ENCODE assay signal across 19 cellular contexts in genomic region chr2:40741532-40741931, GRCh38.
DNase-seq lines count a peak whose midpoint lies in the region; ATAC-seq, FAIRE-seq and TF ChIP-seq lines count a peak whose summit lies in the region.
"Had no signal": no experiment of that assay in that cellular context is flagged by ENCODE, and none has a peak within 500 bp of the region (broad histone marks: within the 10 kb centered on the region; RNA-seq: fewer than 3 reads in every experiment).

No MANE protein-coding gene starts in this region.

- no peak overlapping the region for H2AK5ac ChIP-seq in IMR-90 (ENCODE audit: low read depth, low read length)

- no peak for FAIRE-seq in pancreas (lab: Jason Lieb, UNC)
- FAIRE-seq: GM12891, H1, HepG2 had no signal

- no peak overlapping the region for H3K27ac Mint-ChIP-seq in immature natural killer cell
- H3K27ac Mint-ChIP-seq: CD4-positive, alpha-beta T cell had no signal

- no CpG with 5 or more reads among the region's 2 CpGs for WGBS in IMR-90 (ENCODE audit: extremely low coverage in 2 of 2, insufficient read length in 1 of 2), 2 experiments
- WGBS in pancreas, 2 donors = 18 to 32% methylated on average over 2 of the region's 2 CpGs

- no peak for TF ChIP-seq RAD21 in IMR-90 (IDR thresholded peaks at IDR 0.05; ENCODE audit: low read length)

- no peaks in the 10 kb centered on the region for H3K79me2 ChIP-seq in PC-9 (ENCODE audit: low read depth)

- no peak overlapping the region for H2AK9ac ChIP-seq in IMR-90 (replicated peaks; ENCODE audit: low read depth, low read length, poor library complexity)

- no peaks in the 10 kb centered on the region for H3K9me1 ChIP-seq in IMR-90 (ENCODE audit: insufficient read depth, low read length)

- peaks cover 0 to 9% (median 3%) of the 10 kb centered on the region in 6 donors for H3K9me3 Mint-ChIP-seq in immature natural killer cell
- H3K9me3 Mint-ChIP-seq: CD4-positive, alpha-beta T cell had no signal

- in situ Hi-C loops in IMR-90 (cut with MboI; ENCODE audit: low sequenced_read_pairs) = no loop called here

- no peak overlapping the region for H3K18ac ChIP-seq in IMR-90 (ENCODE audit: low read depth, low read length)

- H3K4me2 ChIP-seq in IMR-90 (ENCODE audit: low read depth, low read length) (no peak overlapping the region), PC-9 (peak overlapping the region; percentile 27; the same call in 1 of the 2 replicates)

- H2BK120ac ChIP-seq in IMR-90 (ENCODE audit: low read depth, low read length) = no peak overlapping the region

- H3K36me3 ChIP-seq in IMR-90 (ENCODE audit: control insufficient read depth, insufficient read depth, low read length) = no peaks in the 10 kb centered on the region
- H3K36me3 ChIP-seq in PC-9 (ENCODE audit: low read depth) = no peaks in the 10 kb centered on the region
- H3K36me3 ChIP-seq in pancreas = no peaks in the 10 kb centered on the region
- no peaks in the 10 kb centered on the region for H3K36me3 ChIP-seq in A673 (ENCODE audit: insufficient read depth, low read length, poor library complexity, severe bottlenecking)
- H3K36me3 ChIP-seq: SJSA1 had no signal

- H3K4me3 Mint-ChIP-seq in immature natural killer cell = no peak overlapping the region
- H3K4me3 Mint-ChIP-seq: CD4-positive, alpha-beta T cell had no signal

- dilution Hi-C loops in IMR-90 (cut with HindIII; ENCODE audit: low sequenced_read_pairs, unreplicated experiment) = no loop called here

- ATAC-seq in IMR-90 (ENCODE audit: low read depth) (no peak), pancreas (peak in 3 of 4 donors; percentile 43 to 76 (median 70))
- ATAC-seq: HepG2, Panc1 had no signal

- H3K9me3 ChIP-seq in IMR-90 (ENCODE audit: control insufficient read depth, insufficient read depth, low read length) = no peaks in the 10 kb centered on the region
- H3K9me3 ChIP-seq in PC-9 (ENCODE audit: insufficient read depth, low read depth) = no peaks in the 10 kb centered on the region
- H3K9me3 ChIP-seq in pancreas = no peaks in the 10 kb centered on the region
- H3K9me3 ChIP-seq in A673 (ENCODE audit: low read depth, low read length, poor library complexity, severe bottlenecking) = no peaks in the 10 kb centered on the region
- H3K9me3 ChIP-seq: Caco-2, SJSA1 had no signal

- H3F3A ChIP-seq in PC-9 (ENCODE audit: insufficient read depth, low read depth) = no peaks in the 10 kb centered on the region

- DNase-seq in EH (ENCODE audit: low read depth) = peak; percentile 24
- no peak for DNase-seq in IMR-90
- peak in 1 of 2 experiments; percentile 74 for DNase-seq in PC-9
- DNase-seq in pancreas = no peak
- no peak for DNase-seq in SHP77 (lab: John Stamatoyannopoulos, UW)
- no peak for DNase-seq in immature natural killer cell
- DNase-seq in A673 (ENCODE audit: low spot score) = no peak
- DNase-seq: Caco-2; CD4-positive, alpha-beta T cell; DMS153; KG1; NCI-H1092; NCI-H1694; NCI-H526 had no signal

- no peak overlapping the region for H3K14ac ChIP-seq in IMR-90 (replicated peaks; ENCODE audit: low read depth, low read length)

- H2BK15ac ChIP-seq in IMR-90 (ENCODE audit: low read depth, low read length) = no peak overlapping the region

- BruUV-seq in IMR-90 (replicated peaks; lab: Mats Ljungman, UMichigan) (no TSS peak), PC-9 (replicated peaks; lab: Mats Ljungman, UMichigan) (no TSS peak), A673 (replicated peaks; lab: Mats Ljungman, UMichigan) (no TSS peak)

- H3K27ac ChIP-seq in IMR-90 (ENCODE audit: insufficient read depth, low read length) (no peak overlapping the region), PC-9 (no peak overlapping the region), pancreas (no peak overlapping the region), A673 (ENCODE audit: low read depth, low read length, poor library complexity, severe bottlenecking) (no peak overlapping the region)
- H3K27ac ChIP-seq: SJSA1 had no signal

- H3K36me3 Mint-ChIP-seq in immature natural killer cell = no peaks in the 10 kb centered on the region

- POLR2A ChIA-PET in IMR-90 (lab: Charles Lee; ENCODE audit: unreplicated experiment) (no interaction called here), PC-9 (lab: Charles Lee; ENCODE audit: unreplicated experiment) (interaction anchor here (0.5 kb wide), 1 partner anchor 25 kb away, joined by 5 read pairs; no protein-coding TSS in a partner anchor), A673 (lab: Charles Lee; ENCODE audit: low non-redundant PET) (no interaction called here)

- no peak overlapping the region for H2BK5ac ChIP-seq in IMR-90 (ENCODE audit: low read depth, low read length, poor library complexity, severe bottlenecking)

- no peak overlapping the region for H3K4me3 ChIP-seq in IMR-90 (ENCODE audit: insufficient read depth, low read depth, low read length)
- H3K4me3 ChIP-seq in PC-9 = no peak overlapping the region
- H3K4me3 ChIP-seq in pancreas = no peak overlapping the region
- no peak overlapping the region for H3K4me3 ChIP-seq in A673 (ENCODE audit: low read depth, low read length, poor library complexity, severe bottlenecking)
- H3K4me3 ChIP-seq: SJSA1 had no signal

- H2BK20ac ChIP-seq in IMR-90 (ENCODE audit: low read depth, low read length) = no peak overlapping the region

- intact Hi-C loops in IMR-90 (cut with micrococcal nuclease) = no loop called here
- intact Hi-C loops in PC-9 (cut with micrococcal nuclease; ENCODE audit: unreplicated experiment) = no loop called here
- intact Hi-C loops in pancreas (cut with DNase I) = no loop called here
- intact Hi-C loops in A673 (cut with micrococcal nuclease; ENCODE audit: unreplicated experiment) = no loop called here

- TF ChIP-seq CTCF in IMR-90 (conservative IDR thresholded peaks at IDR 0.05; ENCODE audit: low read depth, low read length) (no peak), PC-9 (conservative IDR thresholded peaks at IDR 0.05) (no peak), pancreas (IDR thresholded peaks at IDR 0.05) (no peak), A673 (conservative IDR thresholded peaks at IDR 0.05; ENCODE audit: low read depth, low read length) (no peak)

- H3K4me1 ChIP-seq in IMR-90 (ENCODE audit: control insufficient read depth, insufficient read depth, low read length) = no peaks in the 10 kb centered on the region
- H3K4me1 ChIP-seq in PC-9 (replicated peaks; ENCODE audit: insufficient read depth) = peaks cover 11% of the 10 kb centered on the region
- no peaks in the 10 kb centered on the region for H3K4me1 ChIP-seq in pancreas
- no peaks in the 10 kb centered on the region for H3K4me1 ChIP-seq in A673 (ENCODE audit: insufficient read depth, low read length, poor library complexity, severe bottlenecking)
- H3K4me1 ChIP-seq: Caco-2 had no signal

- TF ChIP-seq POLR2A in IMR-90 (IDR thresholded peaks at IDR 0.05; ENCODE audit: low read depth, low read length) = no peak

- no peak overlapping the region for H3K56ac ChIP-seq in IMR-90 (ENCODE audit: extremely low read depth, insufficient read depth, low read length)

- no peaks in the 10 kb centered on the region for H3K9me2 ChIP-seq in PC-9 (ENCODE audit: insufficient read depth)

- no peaks in the 10 kb centered on the region for H3K27me3 Mint-ChIP-seq in immature natural killer cell (ENCODE audit: low read depth in 3 of 3)
- H3K27me3 Mint-ChIP-seq: CD4-positive, alpha-beta T cell had no signal

- H3K27me3 ChIP-seq in IMR-90 (ENCODE audit: control insufficient read depth, insufficient read depth, low read length) (no peaks in the 10 kb centered on the region), PC-9 (ENCODE audit: insufficient read depth, low read depth) (no peaks in the 10 kb centered on the region), pancreas (no peaks in the 10 kb centered on the region), A673 (replicated peaks; ENCODE audit: insufficient read depth, low read depth, low read length, poor library complexity) (no peaks in the 10 kb centered on the region)
- H3K27me3 ChIP-seq: SJSA1 had no signal

- H4K8ac ChIP-seq in IMR-90 (ENCODE audit: low read depth in 2 of 2, low read length in 2 of 2) = no peak overlapping the region

- H4K5ac ChIP-seq in IMR-90 (ENCODE audit: low read depth, low read length) = no peak overlapping the region

- H4K20me1 ChIP-seq in IMR-90 (ENCODE audit: insufficient read depth, low read length) = no peaks in the 10 kb centered on the region
- H4K20me1 ChIP-seq in PC-9 (ENCODE audit: insufficient read depth) = no peaks in the 10 kb centered on the region

- H3K79me1 ChIP-seq in IMR-90 (ENCODE audit: low read depth in 1 of 2, low read length in 2 of 2) = no peaks in the 10 kb centered on the region

- CTCF ChIA-PET in IMR-90 (lab: Yijun Ruan, JAX) (interaction anchor here (0.6 kb wide), 1 partner anchor 623 kb away, joined by 3 read pairs; no protein-coding TSS in a partner anchor), PC-9 (lab: Charles Lee) (no interaction called here), A673 (lab: Charles Lee) (no interaction called here)

- H3K4me1 Mint-ChIP-seq in immature natural killer cell = no peaks in the 10 kb centered on the region

- no peak overlapping the region for H3K9ac ChIP-seq in IMR-90 (ENCODE audit: low read depth, low read length)

- H2AFZ ChIP-seq in IMR-90 (replicated peaks; ENCODE audit: low read length, poor library complexity) = no peak overlapping the region
- H2AFZ ChIP-seq in PC-9 = no peak overlapping the region

- H3K23ac ChIP-seq in IMR-90 (ENCODE audit: low read depth, low read length) = no peak overlapping the region

- no peak overlapping the region for H3K4ac ChIP-seq in IMR-90 (ENCODE audit: low read depth, low read length)

- no peak overlapping the region for H4K91ac ChIP-seq in IMR-90 (ENCODE audit: insufficient read depth, low read depth, low read length)

TF ChIP-seq in IMR-90, 13 proteins besides CTCF, POLR2A, EP300 and RAD21:
- TF ChIP-seq BHLHE40 (IDR thresholded peaks at IDR 0.05; ENCODE audit: low read depth, low read length) = no peak
- TF ChIP-seq CEBPB (IDR thresholded peaks at IDR 0.05; ENCODE audit: low read depth, low read length) = peak; percentile 41; the same call in 1 of the 2 replicates
- TF ChIP-seq FOS (IDR thresholded peaks at IDR 0.05; ENCODE audit: low read depth, low read length) = no peak
- no peak for TF ChIP-seq USF2 (IDR thresholded peaks at IDR 0.05; ENCODE audit: low read depth, low read length)
